ENCODE assay signal across 24 cellular contexts in genomic region chr5:178499352-178499751, GRCh38.
"Had no signal": no experiment of that assay in that cellular context is flagged by ENCODE, and none has a peak within 500 bp of the region (broad histone marks: within the 10 kb centered on the region; RNA-seq: fewer than 3 reads in every experiment).

No MANE protein-coding gene starts in this region.

- H3K36me3 ChIP-seq: heart left ventricle, pancreas, prostate gland, tibial nerve had no signal

- DNase-seq: activated CD4-positive, alpha-beta T cell treated with anti-CD3 and anti-CD28 coated beads for 1 hour; activated CD4-positive, alpha-beta T cell treated with anti-CD3 and anti-CD28 coated beads, Interleukin-2, amount 50 U/mL, for 1 hour; activated naive CD4-positive, alpha-beta T cell; activated T-cell treated with anti-CD3 and anti-CD28 coated beads for 4 hours; activated T-cell treated with anti-CD3 and anti-CD28 coated beads, Interleukin-2, amount 50 U/mL, for 72 hours; body of pancreas; dermis blood vessel endothelial cell; effector CD8-positive, alpha-beta T cell; foreskin fibroblast; heart left ventricle; hypothalamus; immature natural killer cell; kidney; midbrain; naive thymus-derived CD8-positive, alpha-beta T cell; nucleus accumbens; pancreas; stimulated activated CD4-positive, alpha-beta T cell treated with anti-CD3 and anti-CD28 coated beads, Interleukin-2, amount 100 ng/mL, for 48 hours; stimulated activated naive CD4-positive, alpha-beta T cell treated with Interleukin-2 at 50 U/mL for 16 hours; T-helper 2 cell had no signal

- H3K4me1 ChIP-seq: body of pancreas, pancreas, prostate gland, tibial nerve had no signal

- H3K27ac ChIP-seq: body of pancreas, heart left ventricle, pancreas, prostate gland, tibial nerve had no signal

- ATAC-seq: activated naive CD4-positive, alpha-beta T cell treated with anti-CD3 and anti-CD28 coated beads, Interleukin-2, amount 50 U/mL, for 72 hours; activated T-cell treated with anti-CD3 and anti-CD28 coated beads, Interleukin-2, amount 50 U/mL, for 72 hours; body of pancreas; heart left ventricle; naive thymus-derived CD8-positive, alpha-beta T cell; pancreas; WTC11 had no signal

- H3K27me3 ChIP-seq: body of pancreas, heart left ventricle, pancreas, tibial nerve had no signal

- H3K9me3 ChIP-seq: body of pancreas, pancreas, prostate gland had no signal

- H3K4me3 ChIP-seq: body of pancreas, heart left ventricle, pancreas, prostate gland, tibial nerve had no signal
